Comparison of ENCODE assay signal across 2 cellular contexts in genomic region chr11:13926366-13926765, GRCh38. TPM values are rescaled to one million over a fixed set of nuclear protein-coding genes. Genes with fewer than 3 reads are reported as not detected.
"Had no signal": no experiment of that assay in that cellular context is flagged by ENCODE, and none has a peak within 500 bp of the region (broad histone marks: within the 10 kb centered on the region; RNA-seq: fewer than 3 reads in every experiment).

No MANE protein-coding gene starts in this region.

RNA-seq across cellular contexts. Expression of gene SPON1, which starts 36.2 kb away (rescaled TPM):
- total RNA-seq: activated B cell treated with CpG ODN at 0.5 μM for 24 hours; activated CD8-positive, alpha-beta memory T cell treated with anti-CD3 and anti-CD28 coated beads, Interleukin-2, amount 10 ng/mL, durations not matched to agents 7 days and 5 days had no signal
